ENCODE assay signal across 1 cellular context in genomic region chr19:12314553-12314952, GRCh38.
TF ChIP-seq lines count a peak whose summit lies in the region.

No MANE protein-coding gene starts in this region.

TF ChIP-seq in HepG2, 621 proteins besides CTCF, POLR2A, EP300 and RAD21 (continued from another document):
- TF ChIP-seq AKNA (CRISPR knock-in tag; IDR thresholded peaks at IDR 0.05; ENCODE audit: borderline replicate concordance) (no peak), ARID3A (IDR thresholded peaks at IDR 0.05; ENCODE audit: low read depth, low read length) (0 out of 2 replicates have a peak, but pooled peaks have one; percentile 19), ZNF232 (CRISPR knock-in tag; IDR thresholded peaks at IDR 0.05; ENCODE audit: borderline replicate concordance) (0 out of 2 replicates have a peak, but pooled peaks have one; percentile 25), ZNF619 (CRISPR knock-in tag; IDR thresholded peaks at IDR 0.05) (no peak), SAP130 (CRISPR knock-in tag; IDR thresholded peaks at IDR 0.05; ENCODE audit: low read depth) (peak; percentile 78), RXRB (CRISPR knock-in tag; IDR thresholded peaks at IDR 0.05; ENCODE audit: borderline replicate concordance) (no peak), PHF20 (CRISPR knock-in tag; IDR thresholded peaks at IDR 0.05) (0 out of 2 replicates have a peak, but pooled peaks have one; percentile 38), ZNF263 (CRISPR knock-in tag; IDR thresholded peaks at IDR 0.05) (no peak), ZNF597 (CRISPR knock-in tag; IDR thresholded peaks at IDR 0.05) (no peak), DRAP1 (CRISPR knock-in tag; IDR thresholded peaks at IDR 0.05) (no peak), FOXO4 (CRISPR knock-in tag; conservative IDR thresholded peaks at IDR 0.05) (0 out of 2 replicates have a peak, but pooled peaks have one; percentile 47), ZNF484 (CRISPR knock-in tag; IDR thresholded peaks at IDR 0.05; ENCODE audit: borderline replicate concordance, low read depth) (no peak), SPEN (CRISPR knock-in tag; IDR thresholded peaks at IDR 0.05; ENCODE audit: low read depth) (peak; percentile 27; the same call in 1 of the 2 replicates), PCBP1 (IDR thresholded peaks at IDR 0.05; ENCODE audit: borderline replicate concordance, low read depth, low read length) (no peak), NCOR1 (IDR thresholded peaks at IDR 0.05; ENCODE audit: borderline replicate concordance, low read length) (no peak), SOX5 (CRISPR knock-in tag; IDR thresholded peaks at IDR 0.05; ENCODE audit: borderline replicate concordance) (peak; percentile 67), TGIF2 (CRISPR knock-in tag; IDR thresholded peaks at IDR 0.05) (peak; percentile 76; the same call in 1 of the 2 replicates), EEA1 (CRISPR knock-in tag; IDR thresholded peaks at IDR 0.05; ENCODE audit: borderline replicate concordance) (no peak), MNT (IDR thresholded peaks at IDR 0.05) (peak; percentile 31; the same call in 1 of the 2 replicates), ZNF644 (CRISPR knock-in tag; IDR thresholded peaks at IDR 0.05; ENCODE audit: low read depth) (peak; percentile 40; the same call in 1 of the 2 replicates), DMAP1 (CRISPR knock-in tag; IDR thresholded peaks at IDR 0.05) (peak; percentile 25; the same call in 1 of the 2 replicates), FOXA1 (IDR thresholded peaks at IDR 0.05) (no peak), FOXA1 (CRISPR knock-in tag; IDR thresholded peaks at IDR 0.05) (peak; percentile 70), ARID5B (CRISPR knock-in tag; IDR thresholded peaks at IDR 0.05) (peak; percentile 54; the same call in 1 of the 2 replicates), BORCS8-MEF2B (CRISPR knock-in tag; IDR thresholded peaks at IDR 0.05) (no peak), NFE2L2 (IDR thresholded peaks at IDR 0.05; ENCODE audit: low read length) (no peak)
